In genomic region chrX:42128020-42128419, GRCh38 we compare ENCODE assay signal across 13 cellular contexts.
DNase-seq lines count a peak whose midpoint lies in the region; ATAC-seq, FAIRE-seq and TF ChIP-seq lines count a peak whose summit lies in the region.
"Had no signal": no experiment of that assay in that cellular context is flagged by ENCODE, and none has a peak within 500 bp of the region (broad histone marks: within the 10 kb centered on the region; RNA-seq: fewer than 3 reads in every experiment).

No MANE protein-coding gene starts in this region.

- TF ChIP-seq POLR2A in GM12878 (IDR thresholded peaks at IDR 0.05; ENCODE audit: low read depth, low read length) = no peak
- no peak for TF ChIP-seq POLR2A in stomach (IDR thresholded peaks at IDR 0.05)
- TF ChIP-seq POLR2A in upper lobe of left lung (IDR thresholded peaks at IDR 0.05) = no peak

- H3K4me2 ChIP-seq in GM12878 (ENCODE audit: control insufficient read depth, insufficient read depth) = no peak overlapping the region

- H3K27ac ChIP-seq in GM12878 (ENCODE audit: control insufficient read depth, insufficient read depth) = no peak overlapping the region
- no peak overlapping the region for H3K27ac ChIP-seq in stomach
- H3K27ac ChIP-seq in upper lobe of left lung = no peak overlapping the region
- H3K27ac ChIP-seq: heart left ventricle, prostate gland, testis had no signal

- H3K4me3 Mint-ChIP-seq in endothelial cell (ENCODE audit: unreplicated experiment) = no peak overlapping the region

- H3K4me1 ChIP-seq in GM12878 (ENCODE audit: control insufficient read depth, insufficient read depth, low read length) (no peaks in the 10 kb centered on the region), stomach (no peaks in the 10 kb centered on the region), upper lobe of left lung (no peaks in the 10 kb centered on the region)
- H3K4me1 ChIP-seq: heart left ventricle, prostate gland, testis had no signal

- H3K4me3 ChIP-seq in GM12878 = no peak overlapping the region
- H3K4me3 ChIP-seq in stomach = no peak overlapping the region
- H3K4me3 ChIP-seq in upper lobe of left lung = no peak overlapping the region
- H3K4me3 ChIP-seq: heart left ventricle, lung, prostate gland, testis had no signal

- no peak for TF ChIP-seq RAD21 in GM12878 (IDR thresholded peaks at IDR 0.05; ENCODE audit: insufficient read depth, low read depth, low read length)

- H4K20me1 ChIP-seq in GM12878 (ENCODE audit: control insufficient read depth, insufficient read depth) = no peaks in the 10 kb centered on the region

- POLR2A ChIA-PET in GM12878 (lab: Charles Lee) = no interaction called here

- no peaks in the 10 kb centered on the region for H3K4me1 Mint-ChIP-seq in endothelial cell (ENCODE audit: unreplicated experiment)

- peak; percentile 52 for ATAC-seq in GM18858 (IDR thresholded peaks at IDR 0.05; ENCODE audit: unreplicated experiment)
- ATAC-seq in GM21515 (IDR thresholded peaks at IDR 0.05; ENCODE audit: unreplicated experiment) = peak; percentile 81
- ATAC-seq in HG03342 (IDR thresholded peaks at IDR 0.05; ENCODE audit: unreplicated experiment) = peak; percentile 38
- peak; percentile 84 for ATAC-seq in GM12878
- no peak for ATAC-seq in upper lobe of left lung (ENCODE audit: low FRiP score in 2 of 2)
- ATAC-seq: heart left ventricle had no signal

- CTCF ChIA-PET in GM12878 (lab: Yijun Ruan, JAX) = no interaction called here

- peaks cover 2% of the 10 kb centered on the region for H3K27me3 Mint-ChIP-seq in endothelial cell (ENCODE audit: unreplicated experiment)

- TF ChIP-seq EP300 in GM12878 (IDR thresholded peaks at IDR 0.05; ENCODE audit: borderline replicate concordance in 1 of 2, control insufficient read depth in 1 of 2, low read depth in 2 of 2, low read length in 2 of 2) (no peak), stomach (IDR thresholded peaks at IDR 0.05) (no peak), upper lobe of left lung (IDR thresholded peaks at IDR 0.05) (no peak)

- H3K36me3 Mint-ChIP-seq in endothelial cell (ENCODE audit: low read depth, unreplicated experiment) = no peaks in the 10 kb centered on the region

- 0% methylated on average over 2 of the region's 2 CpGs for WGBS in GM12878 (ENCODE audit: insufficient coverage, insufficient replicate concordance, low lambda C conversion rate, missing lambda C conversion rate)
- 78 to 87% (median 80%) methylated on average over 2 of the region's 2 CpGs for WGBS in stomach, 5 donors
- 78 to 86% methylated on average over 2 of the region's 2 CpGs for WGBS in upper lobe of left lung, 2 donors

- no peak overlapping the region for H3K27ac Mint-ChIP-seq in endothelial cell (ENCODE audit: unreplicated experiment)

- RAD21 ChIA-PET in GM12878 (lab: Charles Lee; ENCODE audit: unreplicated experiment) = interaction anchor here (1.0 to 3.4 kb wide), 2 partner anchors 19 to 288 kb away, joined by 3 to 17 read pairs; no protein-coding TSS in a partner anchor

- no peaks in the 10 kb centered on the region for H3K9me3 ChIP-seq in GM12878 (replicated peaks; ENCODE audit: control insufficient read depth, insufficient read depth, low read length)
- no peaks in the 10 kb centered on the region for H3K9me3 ChIP-seq in stomach
- H3K9me3 ChIP-seq in upper lobe of left lung = no peaks in the 10 kb centered on the region
- H3K9me3 ChIP-seq: heart left ventricle, prostate gland, testis had no signal

- no peaks in the 10 kb centered on the region for H3K27me3 ChIP-seq in GM12878 (replicated peaks in 1 of 2; ENCODE audit: control insufficient read depth in 2 of 2, insufficient read depth in 2 of 2, low read length in 1 of 2)
- H3K27me3 ChIP-seq in stomach = no peaks in the 10 kb centered on the region
- no peaks in the 10 kb centered on the region for H3K27me3 ChIP-seq in upper lobe of left lung
- H3K27me3 ChIP-seq: testis had no signal

- H3K79me2 ChIP-seq in GM12878 (ENCODE audit: control insufficient read depth, insufficient read depth, low read length) = no peaks in the 10 kb centered on the region

- no peaks in the 10 kb centered on the region for H3K36me3 ChIP-seq in GM12878 (ENCODE audit: control insufficient read depth in 2 of 2, insufficient read depth in 2 of 2, low read length in 1 of 2)
- H3K36me3 ChIP-seq in stomach = no peaks in the 10 kb centered on the region
- H3K36me3 ChIP-seq in upper lobe of left lung = no peaks in the 10 kb centered on the region
- H3K36me3 ChIP-seq: heart left ventricle, prostate gland had no signal

- no TSS peak for BruUV-seq in GM12878 (replicated peaks; lab: Mats Ljungman, UMichigan)

- DNase-seq in GM12878 (ENCODE audit: low read depth, low spot score) (no peak), stomach (no peak), endothelial cell (ENCODE audit: low spot score) (no peak), upper lobe of left lung (no peak)
- no peak for DNase-seq in stimulated activated CD4-positive, alpha-beta T cell treated with anti-CD3 and anti-CD28 coated beads, Interleukin-4, amount 100 ng/mL, for 24 hours
- DNase-seq: heart left ventricle; stimulated activated CD4-positive, alpha-beta T cell treated with anti-CD3 and anti-CD28 coated beads, Interleukin-2, amount 100 ng/mL, for 48 hours; testis had no signal

- in situ Hi-C loops in GM12878 (cut with MboI) = no loop called here

- no peak overlapping the region for H2AFZ ChIP-seq in GM12878 (ENCODE audit: control insufficient read depth, low read depth, low read length)

- H3K9ac ChIP-seq in GM12878 (ENCODE audit: control insufficient read depth, insufficient read depth, low read length) = no peak overlapping the region

- TF ChIP-seq CTCF in GM12878 (IDR thresholded peaks at IDR 0.05 in 2 of 3, conservative IDR thresholded peaks at IDR 0.05 in 1 of 3; ENCODE audit: control insufficient read depth in 2 of 3, extremely low read depth in 1 of 3, insufficient read depth in 1 of 3, low read depth in 3 of 3, low read length in 3 of 3) (no peak), stomach (IDR thresholded peaks at IDR 0.05) (no peak), endothelial cell (IDR thresholded peaks at IDR 0.05; ENCODE audit: unreplicated experiment) (no peak), upper lobe of left lung (IDR thresholded peaks at IDR 0.05) (no peak)

- no peaks in the 10 kb centered on the region for H3K9me3 Mint-ChIP-seq in endothelial cell (ENCODE audit: unreplicated experiment)

- no peak for FAIRE-seq in GM12878 (lab: Jason Lieb, UNC)

- intact Hi-C loops in GM12878 (cut with micrococcal nuclease; ENCODE audit: unreplicated experiment) (loop anchor here (5.0 kb wide), 1 partner anchor 331 kb away; no protein-coding TSS in a partner anchor), stomach (cut with DNase I; ENCODE audit: low total_unique reads) (no loop called here)

- SMC1A ChIA-PET in GM12878 (lab: Charles Lee; ENCODE audit: uncharacterized antibody, unreplicated experiment) = interaction anchor here (0.6 to 2.8 kb wide), 3 partner anchors 15 to 106 kb away, joined by 3 to 12 read pairs (median 3); no protein-coding TSS in a partner anchor

TF ChIP-seq in GM12878, 131 proteins besides CTCF, POLR2A, EP300 and RAD21:
- TF ChIP-seq YBX1 (IDR thresholded peaks at IDR 0.05) (no peak), SRF (IDR thresholded peaks at IDR 0.05; ENCODE audit: low read depth in 2 of 2, low read length in 2 of 2) (no peak), GATAD2B (conservative IDR thresholded peaks at IDR 0.05; ENCODE audit: low read depth) (no peak), TCF3 (IDR thresholded peaks at IDR 0.05; ENCODE audit: borderline replicate concordance, insufficient read depth, low read depth, low read length) (no peak), CHD4 (IDR thresholded peaks at IDR 0.05) (no peak), PML (IDR thresholded peaks at IDR 0.05; ENCODE audit: low read length) (no peak), USF1 (IDR thresholded peaks at IDR 0.05; ENCODE audit: borderline replicate concordance, extremely low read length, insufficient read depth, low read depth, low read length) (no peak), ZNF274 (IDR thresholded peaks at IDR 0.05; ENCODE audit: insufficient read depth, insufficient read length) (no peak), ATF2 (IDR thresholded peaks at IDR 0.05; ENCODE audit: low read length) (no peak), CBFB (IDR thresholded peaks at IDR 0.05; ENCODE audit: low read depth) (no peak), ASH2L (IDR thresholded peaks at IDR 0.05; ENCODE audit: borderline replicate concordance, low read depth) (no peak)

Comparison
In these comparisons a context has a peak if more than half of its experiments do, and no peak if none do; other contexts are left out.
1. ATAC-seq: peak in GM18858 (single experiment), GM21515 (single experiment), HG03342 (single experiment) and GM12878 (single experiment); none in upper lobe of left lung (0 of 2).